Comparison of ENCODE assay signal across 20 cellular contexts in the genomic region with DNA sequence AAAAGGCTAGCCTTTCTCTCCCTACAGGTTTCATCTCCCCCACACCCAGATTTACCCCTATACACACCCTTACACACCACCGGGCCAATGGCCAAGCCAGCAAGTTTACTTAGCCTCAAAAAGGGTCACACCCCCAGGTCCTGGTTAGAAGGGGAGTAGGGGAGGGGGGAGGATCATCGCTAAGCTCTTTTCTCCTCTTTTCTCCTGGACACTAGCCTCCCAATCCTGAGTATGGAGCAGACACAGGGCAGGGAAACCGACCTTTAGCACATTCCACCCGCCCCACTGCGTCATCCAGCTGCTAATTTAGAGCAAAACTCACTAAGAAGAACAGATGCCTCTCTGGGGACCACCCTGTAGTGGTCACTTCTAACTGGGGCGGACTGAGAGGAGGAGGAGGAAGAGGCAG. TPM values are rescaled to one million over a fixed set of nuclear protein-coding genes. Genes with fewer than 3 reads are reported as not detected.
DNase-seq lines count a peak whose midpoint lies in the region; ATAC-seq and TF ChIP-seq lines count a peak whose summit lies in the region.
"Had no signal": no experiment of that assay in that cellular context is flagged by ENCODE, and none has a peak within 500 bp of the region (broad histone marks: within the 10 kb centered on the region; RNA-seq: fewer than 3 reads in every experiment).

No MANE protein-coding gene starts in this region.

- TF ChIP-seq CTCF in DND-41 (IDR thresholded peaks at IDR 0.05; ENCODE audit: borderline replicate concordance, extremely low read depth, low read length, poor library complexity, severe bottlenecking) (no peak), omental fat pad (IDR thresholded peaks at IDR 0.05) (no peak)

- no peaks in the 10 kb centered on the region for H3K9me3 ChIP-seq in DND-41 (ENCODE audit: insufficient read depth, low read length, severe bottlenecking)
- no peaks in the 10 kb centered on the region for H3K9me3 ChIP-seq in adipocyte (ENCODE audit: control insufficient read depth, low read length)
- H3K9me3 ChIP-seq in iPS-18a (ENCODE audit: control insufficient read depth, low read depth, low read length), result no peaks in the 10 kb centered on the region
- H3K9me3 ChIP-seq: prostate gland had no signal

- H3K36me3 ChIP-seq in DND-41 (ENCODE audit: insufficient read depth, low read length), result peaks cover 71% of the 10 kb centered on the region
- peaks cover 64% of the 10 kb centered on the region for H3K36me3 ChIP-seq in adipocyte (ENCODE audit: control insufficient read depth, insufficient read depth, low read length, severe bottlenecking)
- H3K36me3 ChIP-seq in iPS-18a (ENCODE audit: control insufficient read depth, low read depth, low read length), result peaks cover 44% of the 10 kb centered on the region

- ATAC-seq in DND-41 (ENCODE audit: insufficient read depth, low read depth) (no peak), sciatic nerve (peak; percentile 14), omental fat pad (ENCODE audit: low FRiP score) (no peak), HG02852 (IDR thresholded peaks at IDR 0.05; ENCODE audit: unreplicated experiment) (no peak)
- ATAC-seq: foreskin keratinocyte had no signal

- DNase-seq in DND-41 (no peak), adipocyte (ENCODE audit: low read depth) (no peak), sciatic nerve (ENCODE audit: low spot score) (no peak), omental fat pad (ENCODE audit: low spot score) (no peak), activated gamma-delta T cell (lab: John Stamatoyannopoulos, UW) (no peak), hepatic stellate cell (ENCODE audit: low spot score) (no peak)
- DNase-seq: activated CD4-positive, alpha-beta T cell treated with anti-CD3 and anti-CD28 coated beads for 4 hours; amygdala; CD4-positive, alpha-beta T cell; EL; foreskin keratinocyte; Kasumi-1; NCI-H1694; NCI-H748 treated with DMSO at 0.1 percent for 48 hours; RPMI8226; T-helper 2 cell had no signal

- intact Hi-C loops in sciatic nerve (cut with DNase I), result no loop called here

- H3K4me1 ChIP-seq in DND-41 (ENCODE audit: insufficient read depth, low read length), result peaks cover 28% of the 10 kb centered on the region
- peaks cover 61% of the 10 kb centered on the region for H3K4me1 ChIP-seq in adipocyte (ENCODE audit: control insufficient read depth, insufficient read depth, low read length)
- H3K4me1 ChIP-seq in iPS-18a (ENCODE audit: control insufficient read depth, low read depth, low read length), result peaks cover 21% of the 10 kb centered on the region
- H3K4me1 ChIP-seq: prostate gland had no signal

- H2AFZ ChIP-seq in DND-41 (ENCODE audit: low read depth, low read length), result no peak overlapping the region

- 0 out of 2 replicates have a peak overlapping the region, but pooled peaks have one; percentile 2 for H3K4me2 ChIP-seq in DND-41 (ENCODE audit: insufficient read depth, low read length)

- H4K20me1 ChIP-seq in DND-41 (ENCODE audit: insufficient read depth, low read length), result peaks cover 79% of the 10 kb centered on the region

- H3K27ac ChIP-seq in DND-41 (ENCODE audit: low read length) (no peak overlapping the region), iPS-18a (ENCODE audit: low read length) (peak overlapping the region; percentile 18)
- H3K27ac ChIP-seq: foreskin keratinocyte had no signal

- no peak overlapping the region for H3K9ac ChIP-seq in DND-41 (ENCODE audit: low read depth, low read length)
- peak overlapping the region; percentile 98 for H3K9ac ChIP-seq in adipocyte (ENCODE audit: low read length)
- H3K9ac ChIP-seq in iPS-18a (ENCODE audit: low read length), result no peak overlapping the region

- H3K4me3 ChIP-seq in DND-41 (ENCODE audit: low read depth in 1 of 2, low read length in 2 of 2), result no peak overlapping the region
- peak overlapping the region; percentile 96 for H3K4me3 ChIP-seq in adipocyte (ENCODE audit: low read length)
- H3K4me3 ChIP-seq in iPS-18a (ENCODE audit: low read length), result no peak overlapping the region
- H3K4me3 ChIP-seq: prostate gland had no signal

- no peaks in the 10 kb centered on the region for H3K27me3 ChIP-seq in DND-41 (ENCODE audit: insufficient read depth, low read length, poor library complexity)
- no peaks in the 10 kb centered on the region for H3K27me3 ChIP-seq in adipocyte (replicated peaks; ENCODE audit: control insufficient read depth, insufficient read depth, low read length)
- H3K27me3 ChIP-seq in iPS-18a (ENCODE audit: control insufficient read depth, insufficient read depth, low read length), result no peaks in the 10 kb centered on the region
- H3K27me3 ChIP-seq: foreskin keratinocyte had no signal

- peaks cover 84% of the 10 kb centered on the region for H3K79me2 ChIP-seq in DND-41 (ENCODE audit: insufficient read depth, low read length)

RNA-seq across cellular contexts. Expression of a gene that starts 4.4 kb away (rescaled TPM):
- total RNA-seq in sciatic nerve (139 TPM), omental fat pad (100 to 1,000 TPM in 3 of 4 donors, 10 to 100 TPM in 1; 91.6 to 133 (median 111) TPM)

RNA-seq across cellular contexts. Expression of a gene that starts 16.1 kb away (rescaled TPM):
- total RNA-seq in sciatic nerve, result 2.9 TPM
- under 1 TPM; 0.19 to 0.96 (median 0.49) TPM for total RNA-seq in omental fat pad
- total RNA-seq: mononuclear cell had no signal

RNA-seq across cellular contexts. Expression of a gene that starts 49.1 kb away (rescaled TPM):
- total RNA-seq in sciatic nerve, result 16.0 TPM
- total RNA-seq in omental fat pad, result 10 to 100 TPM; 16.2 to 18.8 (median 18.0) TPM

RNA-seq across cellular contexts. Expression of a gene that starts 52.2 kb away (rescaled TPM):
- total RNA-seq in sciatic nerve (393 TPM), omental fat pad (10 to 100 TPM; 42.2 to 62.9 (median 49.8) TPM)
